8 cellular contexts compared by ENCODE assay signal in the genomic region with DNA sequence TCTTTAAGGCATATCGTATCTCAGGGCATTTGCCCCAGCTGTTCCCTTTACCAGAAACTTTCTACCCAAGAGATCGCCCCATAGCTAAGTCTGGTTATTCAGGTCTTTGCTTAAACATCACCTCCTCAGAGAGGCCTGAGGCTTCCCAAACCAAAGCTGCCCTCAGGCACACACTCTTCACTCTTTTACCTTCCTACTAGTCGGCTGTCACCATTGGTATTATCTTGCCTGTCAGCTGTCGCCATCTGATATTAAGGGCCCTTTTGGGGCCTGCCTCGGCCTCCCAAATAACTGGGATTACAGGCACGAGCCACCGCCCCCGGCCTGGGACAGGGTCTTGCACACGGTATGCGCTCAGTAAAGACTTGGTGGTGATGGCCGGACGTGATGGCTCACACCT. TPM values are rescaled to one million over a fixed set of nuclear protein-coding genes. Genes with fewer than 3 reads are reported as not detected.
DNase-seq lines count a peak whose midpoint lies in the region; ATAC-seq, FAIRE-seq and TF ChIP-seq lines count a peak whose summit lies in the region.

No MANE protein-coding gene starts in this region.

- no peak for TF ChIP-seq EP300 in stomach (IDR thresholded peaks at IDR 0.05)

- no peak for ATAC-seq in activated T-helper 17 cell treated with anti-CD3 and anti-CD28 coated beads, Interleukin-2, amount 50 U/mL, for 72 hours (replicated peaks)
- no peak for ATAC-seq in HG03565 (IDR thresholded peaks at IDR 0.05; ENCODE audit: unreplicated experiment)

- TF ChIP-seq POLR2A in stomach (IDR thresholded peaks at IDR 0.05) = no peak

- WGBS in stomach, 5 donors = 33 to 55% (median 41%) methylated on average over 9 to 12 of the region's 12 CpGs

- peaks cover 3% of the 10 kb centered on the region for H3K27me3 Mint-ChIP-seq in T-helper 2 cell treated with Interferon-gamma antibody and Interleukin-4, amounts not matched to agents 5 μg/mL and 100 μg/mL, for 36 hours (ENCODE audit: low read depth)
- no peaks in the 10 kb centered on the region for H3K27me3 Mint-ChIP-seq in activated T-helper 17 cell treated with anti-CD3 and anti-CD28 coated beads, Interleukin-2, amount 50 U/mL, for 72 hours

- H3K9me3 ChIP-seq in iPS-18a (ENCODE audit: control insufficient read depth, low read depth, low read length) (no peaks in the 10 kb centered on the region), stomach (no peaks in the 10 kb centered on the region)

- H3K4me3 ChIP-seq in iPS-18a (ENCODE audit: low read length) (peak overlapping the region; percentile 90), stomach (peak overlapping the region; percentile 82 to 100 (median 92))

- H3K4me1 Mint-ChIP-seq in T-helper 2 cell treated with Interferon-gamma antibody and Interleukin-4, amounts not matched to agents 5 μg/mL and 100 μg/mL, for 36 hours (ENCODE audit: low read depth) = peaks cover 21% of the 10 kb centered on the region
- H3K4me1 Mint-ChIP-seq in activated T-helper 17 cell treated with anti-CD3 and anti-CD28 coated beads, Interleukin-2, amount 50 U/mL, for 72 hours = peaks cover 10% of the 10 kb centered on the region

- no peak for DNase-seq in T-helper 2 cell treated with Interferon-gamma antibody and Interleukin-4, amounts not matched to agents 5 μg/mL and 100 μg/mL, for 36 hours (ENCODE audit: low spot score)
- DNase-seq in T-helper 2 cell (no peak), stomach (no peak), NCI-H128 (lab: John Stamatoyannopoulos, UW; ENCODE audit: unreplicated experiment) (no peak), RCC 7860 (ENCODE audit: low spot score) (no peak)

- FAIRE-seq in RCC 7860 (lab: Jason Lieb, UNC) = no peak

- H3K4me1 ChIP-seq in iPS-18a (ENCODE audit: control insufficient read depth, low read depth, low read length) (peaks cover 9% of the 10 kb centered on the region), stomach (peaks cover 33 to 54% (median 47%) of the 10 kb centered on the region in 4 donors)

- H3K9me3 Mint-ChIP-seq in T-helper 2 cell treated with Interferon-gamma antibody and Interleukin-4, amounts not matched to agents 5 μg/mL and 100 μg/mL, for 36 hours = no peaks in the 10 kb centered on the region
- H3K9me3 Mint-ChIP-seq in activated T-helper 17 cell treated with anti-CD3 and anti-CD28 coated beads, Interleukin-2, amount 50 U/mL, for 72 hours = no peaks in the 10 kb centered on the region

- peak overlapping the region; percentile 63 for H3K27ac Mint-ChIP-seq in T-helper 2 cell treated with Interferon-gamma antibody and Interleukin-4, amounts not matched to agents 5 μg/mL and 100 μg/mL, for 36 hours
- H3K27ac Mint-ChIP-seq in activated T-helper 17 cell treated with anti-CD3 and anti-CD28 coated beads, Interleukin-2, amount 50 U/mL, for 72 hours = peak overlapping the region; percentile 85

- H3K36me3 ChIP-seq in iPS-18a (ENCODE audit: control insufficient read depth, low read depth, low read length) (peaks cover 33% of the 10 kb centered on the region), stomach (peaks cover 22 to 46% (median 43%) of the 10 kb centered on the region in 4 donors)

- H3K27me3 ChIP-seq in iPS-18a (ENCODE audit: control insufficient read depth, insufficient read depth, low read length) = no peaks in the 10 kb centered on the region
- no peaks in the 10 kb centered on the region for H3K27me3 ChIP-seq in stomach

- peaks cover 36% of the 10 kb centered on the region for H3K36me3 Mint-ChIP-seq in T-helper 2 cell treated with Interferon-gamma antibody and Interleukin-4, amounts not matched to agents 5 μg/mL and 100 μg/mL, for 36 hours (ENCODE audit: low read depth)
- peaks cover 60% of the 10 kb centered on the region for H3K36me3 Mint-ChIP-seq in activated T-helper 17 cell treated with anti-CD3 and anti-CD28 coated beads, Interleukin-2, amount 50 U/mL, for 72 hours (ENCODE audit: low read depth)

- H3K4me3 Mint-ChIP-seq in T-helper 2 cell treated with Interferon-gamma antibody and Interleukin-4, amounts not matched to agents 5 μg/mL and 100 μg/mL, for 36 hours = peak overlapping the region; percentile 80
- peak overlapping the region; percentile 85 for H3K4me3 Mint-ChIP-seq in activated T-helper 17 cell treated with anti-CD3 and anti-CD28 coated beads, Interleukin-2, amount 50 U/mL, for 72 hours

- no peak for TF ChIP-seq CTCF in stomach (IDR thresholded peaks at IDR 0.05)

- intact Hi-C loops in stomach (cut with DNase I; ENCODE audit: low total_unique reads) = no loop called here

- no peak overlapping the region for H3K27ac ChIP-seq in iPS-18a (ENCODE audit: low read length)
- H3K27ac ChIP-seq in stomach = peak overlapping the region; percentile 84 to 95 (median 94)

- peak overlapping the region; percentile 85 for H3K9ac ChIP-seq in iPS-18a (ENCODE audit: low read length)

RNA-seq across cellular contexts. Expression of gene GADD45GIP1, which starts 1.0 kb away (rescaled TPM):
- total RNA-seq in activated T-helper 17 cell treated with anti-CD3 and anti-CD28 coated beads, Interleukin-2, amount 50 U/mL, for 72 hours = 10 to 100 TPM; 17.0 to 27.9 TPM
- 10 to 100 TPM in 4 of 5 donors, 1 to 10 TPM in 1; 1.8 to 93.3 (median 25.9) TPM for total RNA-seq in stomach
- polyA plus RNA-seq in stomach = 10 to 100 TPM; 59.0 to 75.4 (median 61.8) TPM

RNA-seq across cellular contexts. Expression of gene RAD23A, which starts 10.3 kb away (rescaled TPM):
- total RNA-seq in activated T-helper 17 cell treated with anti-CD3 and anti-CD28 coated beads, Interleukin-2, amount 50 U/mL, for 72 hours = 100 to 1,000 TPM; 129 to 156 TPM
- 100 to 1,000 TPM in 3 of 5 donors, 10 to 100 TPM in 2; 44.1 to 144 (median 103) TPM for total RNA-seq in stomach
- 100 to 1,000 TPM; 101 to 141 (median 106) TPM for polyA plus RNA-seq in stomach

RNA-seq across cellular contexts. Expression of gene DAND5, which starts 13.4 kb away (rescaled TPM):
- total RNA-seq in activated T-helper 17 cell treated with anti-CD3 and anti-CD28 coated beads, Interleukin-2, amount 50 U/mL, for 72 hours = under 1 TPM; 0.30 to 0.40 TPM
- under 1 TPM in 1 of 5 donors, not detected in 4; 0.58 TPM for total RNA-seq in stomach
- under 1 TPM in 2 of 3 donors, not detected in 1; 0.12 to 0.13 TPM for polyA plus RNA-seq in stomach

RNA-seq across cellular contexts. Expression of gene CALR, which starts 17.6 kb away (rescaled TPM):
- 100 to 1,000 TPM; 502 to 770 TPM for total RNA-seq in activated T-helper 17 cell treated with anti-CD3 and anti-CD28 coated beads, Interleukin-2, amount 50 U/mL, for 72 hours
- 100 to 1,000 TPM; 337 to 947 (median 504) TPM for total RNA-seq in stomach
- polyA plus RNA-seq in stomach = 100 to 1,000 TPM in 2 of 3 donors, 10 to 100 TPM in 1; 71.2 to 236 (median 158) TPM

RNA-seq across cellular contexts. Expression of gene FARSA, which starts 22.5 kb away (rescaled TPM):
- 100 to 1,000 TPM in 1 of 2 donors, 10 to 100 TPM in 1; 87.9 to 130 TPM for total RNA-seq in activated T-helper 17 cell treated with anti-CD3 and anti-CD28 coated beads, Interleukin-2, amount 50 U/mL, for 72 hours
- 100 to 1,000 TPM in 1 of 5 donors, 10 to 100 TPM in 4; 27.2 to 125 (median 51.9) TPM for total RNA-seq in stomach
- 10 to 100 TPM; 34.7 to 40.3 (median 39.4) TPM for polyA plus RNA-seq in stomach
